1 cellular context compared by ENCODE assay signal in the genomic region with DNA sequence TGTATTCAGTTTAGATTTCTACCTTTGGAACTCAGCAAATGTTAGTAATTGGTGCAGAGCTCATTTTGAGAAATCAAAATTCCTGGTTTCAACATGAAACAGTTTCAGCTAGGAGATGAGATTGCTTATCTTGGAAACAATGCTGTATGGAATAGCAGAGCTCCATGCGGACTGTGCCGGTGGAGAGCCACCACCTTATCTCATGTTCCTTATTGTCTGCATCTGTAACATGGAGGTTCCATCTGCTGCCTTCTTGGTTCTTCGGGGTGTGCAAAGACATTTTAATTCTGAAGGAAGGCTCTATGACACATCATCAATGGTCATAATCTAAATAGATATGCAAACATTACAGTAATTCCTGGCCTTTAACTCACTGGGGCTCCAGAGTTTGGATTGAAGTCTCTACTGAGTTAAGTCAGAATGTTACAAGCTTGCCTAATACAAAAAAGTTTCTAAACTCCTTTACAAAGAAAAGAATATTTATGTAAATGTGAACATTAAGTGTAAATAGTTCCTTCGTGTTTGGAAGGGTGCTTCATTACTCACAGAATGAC.
TF ChIP-seq lines count a peak whose summit lies in the region.

No MANE protein-coding gene starts in this region.

TF ChIP-seq in K562, 482 proteins besides CTCF, POLR2A, EP300 and RAD21 (continued from another document):
- TF ChIP-seq, protein P1, sequence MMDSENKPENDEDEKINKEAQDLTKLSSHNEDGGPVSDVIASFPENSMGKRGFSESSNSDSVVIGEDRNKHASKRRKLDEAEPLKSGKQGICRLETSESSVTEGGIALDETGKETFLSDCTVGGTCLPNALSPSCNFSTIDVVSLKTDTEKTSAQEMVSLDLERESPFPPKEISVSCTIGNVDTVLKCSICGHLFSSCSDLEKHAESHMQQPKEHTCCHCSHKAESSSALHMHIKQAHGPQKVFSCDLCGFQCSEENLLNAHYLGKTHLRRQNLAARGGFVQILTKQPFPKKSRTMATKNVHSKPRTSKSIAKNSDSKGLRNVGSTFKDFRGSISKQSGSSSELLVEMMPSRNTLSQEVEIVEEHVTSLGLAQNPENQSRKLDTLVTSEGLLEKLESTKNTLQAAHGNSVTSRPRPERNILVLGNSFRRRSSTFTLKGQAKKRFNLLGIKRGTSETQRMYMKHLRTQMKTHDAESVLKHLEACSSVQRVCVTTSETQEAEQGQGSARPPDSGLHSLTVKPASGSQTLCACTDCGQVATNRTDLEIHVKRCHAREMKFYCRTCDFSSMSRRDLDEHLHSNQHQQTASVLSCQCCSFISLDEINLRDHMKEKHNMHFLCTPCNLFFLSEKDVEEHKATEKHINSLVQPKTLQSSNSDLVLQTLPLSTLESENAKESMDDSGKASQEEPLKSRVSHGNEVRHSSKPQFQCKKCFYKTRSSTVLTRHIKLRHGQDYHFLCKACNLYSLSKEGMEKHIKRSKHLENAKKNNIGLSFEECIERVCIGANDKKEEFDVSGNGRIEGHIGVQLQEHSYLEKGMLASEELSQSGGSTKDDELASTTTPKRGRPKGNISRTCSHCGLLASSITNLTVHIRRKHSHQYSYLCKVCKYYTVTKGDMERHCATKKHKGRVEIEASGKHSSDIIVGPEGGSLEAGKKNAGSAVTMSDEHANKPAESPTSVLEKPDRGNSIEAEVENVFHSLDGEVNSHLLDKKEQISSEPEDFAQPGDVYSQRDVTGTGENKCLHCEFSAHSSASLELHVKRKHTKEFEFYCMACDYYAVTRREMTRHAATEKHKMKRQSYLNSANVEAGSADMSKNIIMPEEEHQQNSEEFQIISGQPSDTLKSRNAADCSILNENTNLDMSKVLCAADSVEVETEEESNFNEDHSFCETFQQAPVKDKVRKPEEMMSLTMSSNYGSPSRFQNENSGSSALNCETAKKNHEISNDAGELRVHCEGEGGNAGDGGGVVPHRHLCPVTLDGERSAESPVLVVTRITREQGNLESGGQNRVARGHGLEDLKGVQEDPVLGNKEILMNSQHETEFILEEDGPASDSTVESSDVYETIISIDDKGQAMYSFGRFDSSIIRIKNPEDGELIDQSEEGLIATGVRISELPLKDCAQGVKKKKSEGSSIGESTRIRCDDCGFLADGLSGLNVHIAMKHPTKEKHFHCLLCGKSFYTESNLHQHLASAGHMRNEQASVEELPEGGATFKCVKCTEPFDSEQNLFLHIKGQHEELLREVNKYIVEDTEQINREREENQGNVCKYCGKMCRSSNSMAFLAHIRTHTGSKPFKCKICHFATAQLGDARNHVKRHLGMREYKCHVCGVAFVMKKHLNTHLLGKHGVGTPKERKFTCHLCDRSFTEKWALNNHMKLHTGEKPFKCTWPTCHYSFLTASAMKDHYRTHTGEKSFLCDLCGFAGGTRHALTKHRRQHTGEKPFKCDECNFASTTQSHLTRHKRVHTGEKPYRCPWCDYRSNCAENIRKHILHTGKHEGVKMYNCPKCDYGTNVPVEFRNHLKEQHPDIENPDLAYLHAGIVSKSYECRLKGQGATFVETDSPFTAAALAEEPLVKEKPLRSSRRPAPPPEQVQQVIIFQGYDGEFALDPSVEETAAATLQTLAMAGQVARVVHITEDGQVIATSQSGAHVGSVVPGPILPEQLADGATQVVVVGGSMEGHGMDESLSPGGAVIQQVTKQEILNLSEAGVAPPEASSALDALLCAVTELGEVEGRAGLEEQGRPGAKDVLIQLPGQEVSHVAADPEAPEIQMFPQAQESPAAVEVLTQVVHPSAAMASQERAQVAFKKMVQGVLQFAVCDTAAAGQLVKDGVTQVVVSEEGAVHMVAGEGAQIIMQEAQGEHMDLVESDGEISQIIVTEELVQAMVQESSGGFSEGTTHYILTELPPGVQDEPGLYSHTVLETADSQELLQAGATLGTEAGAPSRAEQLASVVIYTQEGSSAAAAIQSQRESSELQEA (IDR thresholded peaks at IDR 0.05; ENCODE audit: low read depth), result no peak
- TF ChIP-seq CHCHD3 (CRISPR knock-in tag; IDR thresholded peaks at IDR 0.05), result no peak
